Comparison of ENCODE assay signal across 4 cellular contexts in genomic region chr7:7628476-7628875, GRCh38.
"Had no signal": no experiment of that assay in that cellular context is flagged by ENCODE, and none has a peak within 500 bp of the region (broad histone marks: within the 10 kb centered on the region; RNA-seq: fewer than 3 reads in every experiment).

No MANE protein-coding gene starts in this region.

- H3K4me3 ChIP-seq: HAP-1 had no signal

- H3K9me3 ChIP-seq: HAP-1 had no signal

- DNase-seq: GOT3, H7, IMR-90 had no signal

- H3K36me3 ChIP-seq: HAP-1 had no signal
